In genomic region chr7:96332325-96332724, GRCh38 we compare ENCODE assay signal across 37 cellular contexts.
"Had no signal": no experiment of that assay in that cellular context is flagged by ENCODE, and none has a peak within 500 bp of the region (broad histone marks: within the 10 kb centered on the region; RNA-seq: fewer than 3 reads in every experiment).

No MANE protein-coding gene starts in this region.

- H3K4me1 Mint-ChIP-seq: activated naive CD4-positive, alpha-beta T cell treated with anti-CD3 and anti-CD28 coated beads, Interleukin-2, amount 10 ng/mL, durations not matched to agents 7 days and 5 days; activated naive CD4-positive, alpha-beta T cell treated with anti-CD3 and anti-CD28 coated beads, Interleukin-2, amount 50 U/mL, for 24 hours; activated naive CD8-positive, alpha-beta T cell treated with anti-CD3 and anti-CD28 coated beads for 36 hours; activated naive CD8-positive, alpha-beta T cell treated with anti-CD3 and anti-CD28 coated beads, Interleukin-2, amount 10 ng/mL, durations not matched to agents 7 days and 5 days; activated naive CD8-positive, alpha-beta T cell treated with anti-CD3 and anti-CD28 coated beads, Interleukin-2, amount 50 U/mL, for 24 hours; activated T-helper 17 cell treated with anti-CD3 and anti-CD28 coated beads, Interleukin-2, amount 50 U/mL, for 72 hours; central memory CD8-positive, alpha-beta T cell had no signal

- H3K27ac ChIP-seq: adrenal gland, ascending aorta, body of pancreas, brain microvascular endothelial cell, breast epithelium, cardiac muscle cell had no signal

- DNase-seq: activated effector memory CD4-positive, alpha-beta T cell treated with anti-CD3 and anti-CD28 coated beads, Interleukin-2, amount 50 U/mL, for 16 hours; activated effector memory CD4-positive, alpha-beta T cell treated with Interleukin-2 at 50 U/mL for 16 hours; activated gamma-delta T cell; activated gamma-delta T cell treated with Interleukin-2 at 50 U/mL for 16 hours; activated naive CD4-positive, alpha-beta T cell; activated naive CD4-positive, alpha-beta T cell treated with anti-CD3 and anti-CD28 coated beads for 36 hours; activated naive CD4-positive, alpha-beta T cell treated with anti-CD3 and anti-CD28 coated beads, Interleukin-2, amount 10 ng/mL, durations not matched to agents 7 days and 5 days; activated naive CD4-positive, alpha-beta T cell treated with anti-CD3 and anti-CD28 coated beads, Interleukin-2, amount 50 U/mL, for 16 hours; activated naive CD4-positive, alpha-beta T cell treated with Interleukin-2 at 50 U/mL for 16 hours; activated naive CD8-positive, alpha-beta T cell treated with anti-CD3 and anti-CD28 coated beads for 36 hours; activated naive CD8-positive, alpha-beta T cell treated with anti-CD3 and anti-CD28 coated beads, Interleukin-2, amount 10 ng/mL, durations not matched to agents 7 days and 5 days; activated naive CD8-positive, alpha-beta T cell treated with anti-CD3 and anti-CD28 coated beads, Interleukin-2, amount 50 U/mL, for 24 hours; activated T-cell treated with anti-CD3 and anti-CD28 coated beads, Interleukin-2, amount 50 U/mL, for 1 hour; activated T-cell treated with anti-CD3 and anti-CD28 coated beads, Interleukin-2, amount 50 U/mL, for 24 hours; activated T-cell treated with anti-CD3 and anti-CD28 coated beads, Interleukin-2, amount 50 U/mL, for 4 hours; activated T-cell treated with anti-CD3 and anti-CD28 coated beads, Interleukin-2, amount 50 U/mL, for 48 hours; adrenal gland; amniotic stem cell; amygdala; anterior cingulate cortex; aorta; body of pancreas; brain microvascular endothelial cell; caudate nucleus; central memory CD4-positive, alpha-beta T cell; cerebellar nuclear complex had no signal

- H3K27me3 Mint-ChIP-seq: activated naive CD8-positive, alpha-beta T cell treated with anti-CD3 and anti-CD28 coated beads, Interleukin-2, amount 50 U/mL, for 24 hours; brain had no signal

- H3K36me3 Mint-ChIP-seq: activated naive CD4-positive, alpha-beta T cell treated with anti-CD3 and anti-CD28 coated beads, Interleukin-2, amount 10 ng/mL, durations not matched to agents 7 days and 5 days; activated naive CD4-positive, alpha-beta T cell treated with anti-CD3 and anti-CD28 coated beads, Interleukin-2, amount 50 U/mL, for 24 hours; activated naive CD4-positive, alpha-beta T cell treated with anti-CD3 and anti-CD28 coated beads, Interleukin-2, amount 50 U/mL, for 72 hours; activated naive CD8-positive, alpha-beta T cell; activated naive CD8-positive, alpha-beta T cell treated with anti-CD3 and anti-CD28 coated beads for 36 hours; activated naive CD8-positive, alpha-beta T cell treated with anti-CD3 and anti-CD28 coated beads, Interleukin-2, amount 10 ng/mL, durations not matched to agents 7 days and 5 days; brain had no signal

- H3K27me3 ChIP-seq: adrenal gland, ascending aorta, body of pancreas, brain microvascular endothelial cell, breast epithelium, cardiac muscle cell had no signal

- H3K9me3 ChIP-seq: adrenal gland, ascending aorta, body of pancreas, breast epithelium had no signal

- ATAC-seq: activated naive CD4-positive, alpha-beta T cell treated with anti-CD3 and anti-CD28 coated beads, Interleukin-2, amount 50 U/mL, for 72 hours; activated naive CD8-positive, alpha-beta T cell treated with anti-CD3 and anti-CD28 coated beads, Interleukin-2, amount 50 U/mL, for 24 hours; activated T-cell treated with anti-CD3 and anti-CD28 coated beads, Interleukin-2, amount 50 U/mL, for 4 hours; activated T-helper 17 cell treated with anti-CD3 and anti-CD28 coated beads, Interleukin-2, amount 50 U/mL, for 72 hours; body of pancreas had no signal

- H3K4me3 Mint-ChIP-seq: activated naive CD4-positive, alpha-beta T cell treated with anti-CD3 and anti-CD28 coated beads for 36 hours; activated naive CD4-positive, alpha-beta T cell treated with anti-CD3 and anti-CD28 coated beads, Interleukin-2, amount 10 ng/mL, durations not matched to agents 7 days and 5 days; activated naive CD4-positive, alpha-beta T cell treated with anti-CD3 and anti-CD28 coated beads, Interleukin-2, amount 50 U/mL, for 24 hours; activated naive CD8-positive, alpha-beta T cell; activated naive CD8-positive, alpha-beta T cell treated with anti-CD3 and anti-CD28 coated beads for 36 hours; activated naive CD8-positive, alpha-beta T cell treated with anti-CD3 and anti-CD28 coated beads, Interleukin-2, amount 10 ng/mL, durations not matched to agents 7 days and 5 days; activated naive CD8-positive, alpha-beta T cell treated with anti-CD3 and anti-CD28 coated beads, Interleukin-2, amount 50 U/mL, for 24 hours; activated T-cell treated with anti-CD3 and anti-CD28 coated beads, Interleukin-2, amount 50 U/mL, for 24 hours; activated T-cell treated with anti-CD3 and anti-CD28 coated beads, Interleukin-2, amount 50 U/mL, for 4 hours; activated T-helper 1 cell treated with anti-CD3 and anti-CD28 coated beads, Interleukin-12 subunit alpha, Interleukin-12 subunit beta, Interleukin-2, Interleukin-4 antibody, amounts not matched to agents 30 ng/mL and 10 ng/mL and 1 ng/mL, durations not matched to agents 14 hours and 24 hours and 36 hours; activated T-helper 17 cell treated with anti-CD3 and anti-CD28 coated beads, Interleukin-2, amount 50 U/mL, for 72 hours; brain; central memory CD8-positive, alpha-beta T cell had no signal

- H3K4me1 ChIP-seq: breast epithelium had no signal

- H3K9me3 Mint-ChIP-seq: activated naive CD4-positive, alpha-beta T cell treated with anti-CD3 and anti-CD28 coated beads for 36 hours; activated naive CD4-positive, alpha-beta T cell treated with anti-CD3 and anti-CD28 coated beads, Interleukin-2, amount 10 ng/mL, durations not matched to agents 7 days and 5 days; activated naive CD4-positive, alpha-beta T cell treated with anti-CD3 and anti-CD28 coated beads, Interleukin-2, amount 50 U/mL, for 24 hours; activated naive CD8-positive, alpha-beta T cell treated with anti-CD3 and anti-CD28 coated beads for 36 hours; activated naive CD8-positive, alpha-beta T cell treated with anti-CD3 and anti-CD28 coated beads, Interleukin-2, amount 10 ng/mL, durations not matched to agents 7 days and 5 days; activated naive CD8-positive, alpha-beta T cell treated with anti-CD3 and anti-CD28 coated beads, Interleukin-2, amount 50 U/mL, for 24 hours; activated T-cell treated with anti-CD3 and anti-CD28 coated beads, Interleukin-2, amount 50 U/mL, for 24 hours; activated T-cell treated with anti-CD3 and anti-CD28 coated beads, Interleukin-2, amount 50 U/mL, for 4 hours; activated T-helper 1 cell treated with anti-CD3 and anti-CD28 coated beads, Interleukin-12 subunit alpha, Interleukin-12 subunit beta, Interleukin-2, Interleukin-4 antibody, amounts not matched to agents 30 ng/mL and 10 ng/mL and 1 ng/mL, durations not matched to agents 14 hours and 24 hours and 36 hours; activated T-helper 17 cell treated with anti-CD3 and anti-CD28 coated beads, Interleukin-2, amount 50 U/mL, for 72 hours; activated T-helper 2 cell treated with anti-CD3 and anti-CD28 coated beads, Interferon-gamma antibody, Interleukin-2, Interleukin-4, amounts not matched to agents 10 μg/mL and 5 μg/mL and 100 μg/mL, durations not matched to agents 14 hours and 24 hours and 36 hours; central memory CD8-positive, alpha-beta T cell had no signal

- H3K36me3 ChIP-seq: adrenal gland, ascending aorta, brain microvascular endothelial cell, breast epithelium, cardiac muscle cell had no signal

- H3K4me3 ChIP-seq: adrenal gland, ascending aorta, body of pancreas, breast epithelium, cardiac muscle cell had no signal

- H3K27ac Mint-ChIP-seq: activated naive CD4-positive, alpha-beta T cell treated with anti-CD3 and anti-CD28 coated beads for 36 hours; activated naive CD4-positive, alpha-beta T cell treated with anti-CD3 and anti-CD28 coated beads, Interleukin-2, amount 10 ng/mL, durations not matched to agents 7 days and 5 days; activated naive CD4-positive, alpha-beta T cell treated with anti-CD3 and anti-CD28 coated beads, Interleukin-2, amount 50 U/mL, for 24 hours; activated naive CD4-positive, alpha-beta T cell treated with anti-CD3 and anti-CD28 coated beads, Interleukin-2, amount 50 U/mL, for 72 hours; activated naive CD8-positive, alpha-beta T cell; activated naive CD8-positive, alpha-beta T cell treated with anti-CD3 and anti-CD28 coated beads for 36 hours; activated naive CD8-positive, alpha-beta T cell treated with anti-CD3 and anti-CD28 coated beads, Interleukin-2, amount 10 ng/mL, durations not matched to agents 7 days and 5 days; activated naive CD8-positive, alpha-beta T cell treated with anti-CD3 and anti-CD28 coated beads, Interleukin-2, amount 50 U/mL, for 24 hours; activated T-cell treated with anti-CD3 and anti-CD28 coated beads, Interleukin-2, amount 50 U/mL, for 24 hours; activated T-helper 1 cell treated with anti-CD3 and anti-CD28 coated beads, Interleukin-12 subunit alpha, Interleukin-12 subunit beta, Interleukin-2, Interleukin-4 antibody, amounts not matched to agents 30 ng/mL and 10 ng/mL and 1 ng/mL, durations not matched to agents 14 hours and 24 hours and 36 hours; activated T-helper 17 cell treated with anti-CD3 and anti-CD28 coated beads, Interleukin-2, amount 50 U/mL, for 72 hours; activated T-helper 2 cell treated with anti-CD3 and anti-CD28 coated beads, Interferon-gamma antibody, Interleukin-2, Interleukin-4, amounts not matched to agents 10 μg/mL and 5 μg/mL and 100 μg/mL, durations not matched to agents 14 hours and 24 hours and 36 hours; brain had no signal
